ENCODE assay signal across 15 cellular contexts in the genomic region with DNA sequence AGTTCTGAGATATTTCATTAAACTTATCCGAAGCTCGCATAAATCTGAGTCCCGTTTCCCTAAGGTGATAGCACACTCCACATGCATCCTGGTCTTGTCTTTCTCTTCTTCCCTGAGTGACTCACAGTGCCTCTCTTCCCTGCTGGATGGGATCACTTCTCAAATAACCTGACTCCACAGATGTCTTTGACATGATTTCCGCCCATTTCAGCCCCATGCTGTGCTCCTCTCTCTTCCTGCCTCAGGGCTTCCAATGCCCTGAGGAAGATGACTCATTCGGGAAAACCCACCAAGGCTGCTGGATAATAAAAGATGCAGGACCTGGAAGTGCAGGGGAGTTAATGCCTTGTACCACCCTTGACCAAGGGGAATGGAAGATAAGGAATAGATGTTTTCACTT.
DNase-seq lines count a peak whose midpoint lies in the region; ATAC-seq and TF ChIP-seq lines count a peak whose summit lies in the region.
"Had no signal": no experiment of that assay in that cellular context is flagged by ENCODE, and none has a peak within 500 bp of the region (broad histone marks: within the 10 kb centered on the region; RNA-seq: fewer than 3 reads in every experiment).

No MANE protein-coding gene starts in this region.

- H3K4me3 ChIP-seq in HUES64 (ENCODE audit: low read length) (no peak overlapping the region), astrocyte of the spinal cord (ENCODE audit: low read depth, low read length) (no peak overlapping the region)
- H3K4me3 ChIP-seq: pancreas had no signal

- no peak overlapping the region for H3K9ac ChIP-seq in HUES64 (ENCODE audit: low read depth, low read length)

- no peak for TF ChIP-seq CTCF in astrocyte of the spinal cord (IDR thresholded peaks at IDR 0.05; ENCODE audit: low read depth, low read length)

- H3K27ac ChIP-seq in HUES64 (ENCODE audit: low read depth, low read length): 0 out of 2 replicates have a peak overlapping the region, but pooled peaks have one; percentile 7
- H3K27ac ChIP-seq: pancreas had no signal

- no peaks in the 10 kb centered on the region for H3K27me3 ChIP-seq in HUES64 (ENCODE audit: insufficient read depth, low read length)
- H3K27me3 ChIP-seq: pancreas had no signal

- peaks cover 6% of the 10 kb centered on the region; the same call in 1 of the 2 replicates for H3K9me3 ChIP-seq in HUES64 (ENCODE audit: insufficient read depth, low read depth, low read length)
- H3K9me3 ChIP-seq: pancreas had no signal

- H3K4me1 ChIP-seq in HUES64 (ENCODE audit: insufficient read depth, low read length): peaks cover 19% of the 10 kb centered on the region; the same call in 1 of the 2 replicates
- H3K4me1 ChIP-seq: pancreas had no signal

- DNase-seq in Caki2 (ENCODE audit: low read depth) (peak; percentile 3), astrocyte of the spinal cord (ENCODE audit: low read depth, low spot score) (peak; percentile 85), islet precursor cell (peak; percentile 79)
- no peak for DNase-seq in stimulated activated CD4-positive, alpha-beta T cell treated with anti-CD3 and anti-CD28 coated beads, Interleukin-15, amount 100 ng/mL, for 24 hours
- DNase-seq: Calu3; GF-D8; hypothalamus; pancreas; Right ventricle myocardium superior; stimulated activated CD4-positive, alpha-beta T cell treated with anti-CD3 and anti-CD28 coated beads, Interleukin-2, amount 100 ng/mL, for 48 hours; T-helper 1 cell had no signal

- no peak for ATAC-seq in GM19397 (IDR thresholded peaks at IDR 0.05; ENCODE audit: unreplicated experiment)
- ATAC-seq in HG02884 (IDR thresholded peaks at IDR 0.05; ENCODE audit: unreplicated experiment): no peak
- ATAC-seq: pancreas, WTC11 had no signal

- 57% methylated on average over 5 of the region's 5 CpGs for WGBS in HUES64

- H3K36me3 ChIP-seq in HUES64 (ENCODE audit: insufficient read depth, low read length): no peaks in the 10 kb centered on the region
- H3K36me3 ChIP-seq: pancreas had no signal

- in situ Hi-C loops in Caki2 (cut with HindIII; ENCODE audit: low pct_unique_long_range_greater_than_20kb, low sequenced_read_pairs) (no loop called here), astrocyte of the spinal cord (cut with HindIII; ENCODE audit: low sequenced_read_pairs) (no loop called here)
